1 cellular context compared by ENCODE assay signal in the genomic region with DNA sequence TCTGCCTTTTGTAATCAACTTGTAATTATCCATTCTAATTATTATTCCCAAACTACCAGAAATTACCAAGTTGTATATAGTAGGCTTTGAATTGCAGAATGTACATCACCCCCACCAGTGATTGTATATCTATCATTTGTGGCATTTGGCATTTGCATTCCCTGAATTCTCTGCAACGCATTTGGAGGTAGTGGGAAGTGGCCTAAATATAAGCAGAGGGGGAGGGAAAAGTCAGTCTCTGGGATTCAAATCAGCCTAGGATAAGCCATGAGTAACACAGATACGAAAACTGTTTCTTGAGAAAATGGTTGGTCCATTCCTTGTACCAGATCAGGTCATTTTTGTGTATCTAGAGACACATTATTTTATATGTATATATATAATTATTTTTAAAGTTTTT.
TF ChIP-seq lines count a peak whose summit lies in the region.

No MANE protein-coding gene starts in this region.

TF ChIP-seq in IMR-90, 13 proteins besides CTCF, POLR2A, EP300 and RAD21:
- TF ChIP-seq RCOR1 (IDR thresholded peaks at IDR 0.05; ENCODE audit: insufficient replicate concordance, low read length) (no peak), CHD1 (IDR thresholded peaks at IDR 0.05; ENCODE audit: low read depth, low read length) (no peak), SMC3 (IDR thresholded peaks at IDR 0.05; ENCODE audit: low read depth, low read length) (no peak), BHLHE40 (IDR thresholded peaks at IDR 0.05; ENCODE audit: low read depth, low read length) (no peak), CEBPB (IDR thresholded peaks at IDR 0.05; ENCODE audit: low read depth, low read length) (no peak), MAZ (IDR thresholded peaks at IDR 0.05; ENCODE audit: borderline replicate concordance, low read depth, low read length) (no peak)
- TF ChIP-seq, protein P1, sequence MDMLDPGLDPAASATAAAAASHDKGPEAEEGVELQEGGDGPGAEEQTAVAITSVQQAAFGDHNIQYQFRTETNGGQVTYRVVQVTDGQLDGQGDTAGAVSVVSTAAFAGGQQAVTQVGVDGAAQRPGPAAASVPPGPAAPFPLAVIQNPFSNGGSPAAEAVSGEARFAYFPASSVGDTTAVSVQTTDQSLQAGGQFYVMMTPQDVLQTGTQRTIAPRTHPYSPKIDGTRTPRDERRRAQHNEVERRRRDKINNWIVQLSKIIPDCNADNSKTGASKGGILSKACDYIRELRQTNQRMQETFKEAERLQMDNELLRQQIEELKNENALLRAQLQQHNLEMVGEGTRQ (IDR thresholded peaks at IDR 0.05; ENCODE audit: low read depth, low read length): no peak
- TF ChIP-seq, protein P2, sequence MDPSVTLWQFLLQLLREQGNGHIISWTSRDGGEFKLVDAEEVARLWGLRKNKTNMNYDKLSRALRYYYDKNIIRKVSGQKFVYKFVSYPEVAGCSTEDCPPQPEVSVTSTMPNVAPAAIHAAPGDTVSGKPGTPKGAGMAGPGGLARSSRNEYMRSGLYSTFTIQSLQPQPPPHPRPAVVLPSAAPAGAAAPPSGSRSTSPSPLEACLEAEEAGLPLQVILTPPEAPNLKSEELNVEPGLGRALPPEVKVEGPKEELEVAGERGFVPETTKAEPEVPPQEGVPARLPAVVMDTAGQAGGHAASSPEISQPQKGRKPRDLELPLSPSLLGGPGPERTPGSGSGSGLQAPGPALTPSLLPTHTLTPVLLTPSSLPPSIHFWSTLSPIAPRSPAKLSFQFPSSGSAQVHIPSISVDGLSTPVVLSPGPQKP (IDR thresholded peaks at IDR 0.05; ENCODE audit: borderline replicate concordance, low read depth, low read length): no peak
TF ChIP-seq in IMR-90: peak in this region for 0.
